Comparison of ENCODE assay signal across 2 cellular contexts in genomic region chr1:7117265-7117598, GRCh38.
TF ChIP-seq lines count a peak whose summit lies in the region.

No MANE protein-coding gene starts in this region.

TF ChIP-seq in SK-N-SH, 30 proteins besides CTCF, POLR2A, EP300 and RAD21 (continued from another document):
- no peak for TF ChIP-seq USF2 (IDR thresholded peaks at IDR 0.05; ENCODE audit: borderline replicate concordance, low read depth, low read length)
- TF ChIP-seq EZH2phosphoT487 (IDR thresholded peaks at IDR 0.05; ENCODE audit: borderline replicate concordance, low read depth) = no peak
- no peak for TF ChIP-seq TAF1 (IDR thresholded peaks at IDR 0.05; ENCODE audit: borderline replicate concordance, low read depth, low read length)
- no peak for TF ChIP-seq TCF12 (IDR thresholded peaks at IDR 0.05)
- TF ChIP-seq YY1 (IDR thresholded peaks at IDR 0.05; ENCODE audit: low read depth) = no peak
- no peak for TF ChIP-seq TEAD4 (IDR thresholded peaks at IDR 0.05; ENCODE audit: borderline replicate concordance, insufficient read depth)
- TF ChIP-seq SIN3A (IDR thresholded peaks at IDR 0.05; ENCODE audit: borderline replicate concordance, low read depth, low read length) = no peak
- TF ChIP-seq MEF2A (IDR thresholded peaks at IDR 0.05; ENCODE audit: borderline replicate concordance, low read depth) = no peak
- no peak for TF ChIP-seq ZBTB33 (IDR thresholded peaks at IDR 0.05; ENCODE audit: borderline replicate concordance, low read depth)
- no peak for TF ChIP-seq IRF3 (IDR thresholded peaks at IDR 0.05; ENCODE audit: low read depth, low read length)
- no peak for TF ChIP-seq RXRA (IDR thresholded peaks at IDR 0.05; ENCODE audit: borderline replicate concordance, low read depth)

TF ChIP-seq in SK-N-SH treated with all-trans-retinoic acid at 6 μM for 48 hours, 23 proteins besides CTCF, POLR2A, EP300 and RAD21 (continued from another document):
- no peak for TF ChIP-seq RARB (CRISPR knock-in tag; IDR thresholded peaks at IDR 0.05)
- no peak for TF ChIP-seq PPARA (CRISPR knock-in tag; IDR thresholded peaks at IDR 0.05; ENCODE audit: borderline replicate concordance)
- no peak for TF ChIP-seq CSRNP3 (CRISPR knock-in tag; IDR thresholded peaks at IDR 0.05)
- TF ChIP-seq ISL1 (CRISPR knock-in tag; IDR thresholded peaks at IDR 0.05) = no peak
- TF ChIP-seq ZNF8 (CRISPR knock-in tag; IDR thresholded peaks at IDR 0.05) = no peak
- no peak for TF ChIP-seq SNAI2 (CRISPR knock-in tag; IDR thresholded peaks at IDR 0.05)
- no peak for TF ChIP-seq PATZ1 (CRISPR knock-in tag; IDR thresholded peaks at IDR 0.05; ENCODE audit: borderline replicate concordance)
- TF ChIP-seq ZC3H10 (CRISPR knock-in tag; IDR thresholded peaks at IDR 0.05) = no peak
- no peak for TF ChIP-seq ZFP3 (CRISPR knock-in tag; IDR thresholded peaks at IDR 0.05)
- no peak for TF ChIP-seq CSDC2 (CRISPR knock-in tag; IDR thresholded peaks at IDR 0.05)
- TF ChIP-seq ZFP30 (CRISPR knock-in tag; IDR thresholded peaks at IDR 0.05) = no peak
- TF ChIP-seq ARNTL (CRISPR knock-in tag; IDR thresholded peaks at IDR 0.05; ENCODE audit: borderline replicate concordance, low read depth) = no peak
